In the genomic region with DNA sequence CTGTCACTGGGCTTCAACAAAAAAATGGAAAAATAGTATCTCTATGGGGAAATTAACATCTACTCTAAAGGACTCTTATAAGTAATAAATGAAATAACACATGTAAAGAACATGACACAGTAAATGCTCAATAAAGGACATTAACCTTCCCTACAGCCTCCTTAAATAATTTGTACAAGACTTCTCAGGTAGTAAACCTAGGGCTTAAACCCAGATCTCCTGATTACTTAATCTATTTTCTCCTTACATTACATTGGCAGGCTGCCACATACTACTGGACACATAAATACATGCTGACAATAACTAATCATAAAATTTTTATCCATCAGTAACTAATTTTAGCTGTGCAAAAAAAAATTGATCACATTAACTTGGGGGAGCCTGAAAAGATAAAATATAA, we compare ENCODE assay signal across 16 cellular contexts. TPM values are rescaled to one million over a fixed set of nuclear protein-coding genes. Genes with fewer than 3 reads are reported as not detected.
DNase-seq lines count a peak whose midpoint lies in the region; ATAC-seq and TF ChIP-seq lines count a peak whose summit lies in the region.
"Had no signal": no experiment of that assay in that cellular context is flagged by ENCODE, and none has a peak within 500 bp of the region (broad histone marks: within the 10 kb centered on the region; RNA-seq: fewer than 3 reads in every experiment).

No MANE protein-coding gene starts in this region.

- no peaks in the 10 kb centered on the region for H3K27me3 Mint-ChIP-seq in CD4-positive, alpha-beta T cell
- H3K27me3 Mint-ChIP-seq in stimulated activated naive B cell treated with anti-CD40 and anti-IgM and Interleukin-4, amounts not matched to agents 10 μg/mL and 1 μg/mL and 100 μg/mL, for 72 hours = no peaks in the 10 kb centered on the region

- DNase-seq in CD4-positive, alpha-beta T cell = no peak
- DNase-seq in PC-9 (no peak), epithelial cell of esophagus (ENCODE audit: low read depth) (peak; percentile 28), MM.1S (no peak)
- no peak for DNase-seq in stimulated activated naive B cell treated with anti-CD40 and anti-IgM and Interleukin-4, amounts not matched to agents 10 μg/mL and 1 μg/mL and 100 μg/mL, for 72 hours
- DNase-seq: DMS79, KG1, NCI-H146, NCI-H2029 treated with DMSO at 0.1 percent for 48 hours, NCI-H748 treated with DMSO at 0.1 percent for 48 hours had no signal

- H3K36me3 ChIP-seq in HEK293 (ENCODE audit: control insufficient read depth in 2 of 2, insufficient read depth in 1 of 2, low read length in 2 of 2) (no peaks in the 10 kb centered on the region), PC-9 (ENCODE audit: low read depth) (peaks cover 4% of the 10 kb centered on the region), MM.1S (replicated peaks; ENCODE audit: insufficient read depth, low read length) (no peaks in the 10 kb centered on the region)

- no peak overlapping the region for H3K27ac ChIP-seq in CD4-positive, alpha-beta T cell (ENCODE audit: low read depth, low read length)
- H3K27ac ChIP-seq in HEK293 (ENCODE audit: extremely low read depth, low read depth, low read length) (no peak overlapping the region), PC-9 (no peak overlapping the region; the same call in 1 of the 2 replicates), MM.1S (ENCODE audit: low read length) (no peak overlapping the region)
- H3K27ac ChIP-seq: SJSA1 had no signal

- no peak for ATAC-seq in CD4-positive, alpha-beta T cell (ENCODE audit: poor library complexity)
- no peak for ATAC-seq in GM21737 (IDR thresholded peaks at IDR 0.05; ENCODE audit: unreplicated experiment)
- no peak for ATAC-seq in stimulated activated naive B cell treated with anti-CD40 and anti-IgM and Interleukin-4, amounts not matched to agents 10 μg/mL and 1 μg/mL and 100 μg/mL, for 72 hours (replicated peaks)
- ATAC-seq: HCT116 had no signal

- peaks cover 43% of the 10 kb centered on the region for H3K36me3 Mint-ChIP-seq in CD4-positive, alpha-beta T cell (ENCODE audit: low read depth)
- peaks cover 11 to 23% of the 10 kb centered on the region in 2 donors for H3K36me3 Mint-ChIP-seq in stimulated activated naive B cell treated with anti-CD40 and anti-IgM and Interleukin-4, amounts not matched to agents 10 μg/mL and 1 μg/mL and 100 μg/mL, for 72 hours

- H3K9me2 ChIP-seq in PC-9 (ENCODE audit: insufficient read depth) (no peaks in the 10 kb centered on the region), MM.1S (replicated peaks; ENCODE audit: insufficient read depth, low read length) (no peaks in the 10 kb centered on the region)

- H3K27ac Mint-ChIP-seq in CD4-positive, alpha-beta T cell = no peak overlapping the region
- no peak overlapping the region for H3K27ac Mint-ChIP-seq in stimulated activated naive B cell treated with anti-CD40 and anti-IgM and Interleukin-4, amounts not matched to agents 10 μg/mL and 1 μg/mL and 100 μg/mL, for 72 hours
- H3K27ac Mint-ChIP-seq: T-helper 1 cell treated with Interleukin-12 subunit alpha and Interleukin-12 subunit beta and Interleukin-4 antibody, amounts not matched to agents 30 μg/mL and 1 μg/mL, for 36 hours had no signal

- H3K4me2 ChIP-seq in PC-9 (0 out of 2 replicates have a peak overlapping the region, but pooled peaks have one; percentile 1), MM.1S (ENCODE audit: low read depth, low read length) (no peak overlapping the region)

- H4K20me1 ChIP-seq in PC-9 (ENCODE audit: insufficient read depth) (peaks cover 49% of the 10 kb centered on the region), MM.1S (ENCODE audit: insufficient read depth, low read length) (no peaks in the 10 kb centered on the region; the same call in 1 of the 2 replicates)

- POLR2A ChIA-PET in CD4-positive, alpha-beta T cell (lab: Charles Lee) = interaction anchor here (0.7 kb wide), 1 partner anchor 543 kb away, joined by 3 read pairs; no protein-coding TSS in a partner anchor
- POLR2A ChIA-PET in HEK293 (lab: Yijun Ruan, JAX) (no interaction called here), PC-9 (lab: Charles Lee; ENCODE audit: unreplicated experiment) (no interaction called here)

- no peaks in the 10 kb centered on the region for H3K27me3 ChIP-seq in CD4-positive, alpha-beta T cell (ENCODE audit: control insufficient read depth, insufficient read depth, low read length)
- no peaks in the 10 kb centered on the region for H3K27me3 ChIP-seq in PC-9 (ENCODE audit: insufficient read depth, low read depth)
- H3K27me3 ChIP-seq in MM.1S (replicated peaks; ENCODE audit: insufficient read depth, low read length) = no peaks in the 10 kb centered on the region
- H3K27me3 ChIP-seq: BLaER1 treated with 17β-estradiol and CSF1 and Interleukin-3, amounts not matched to agents 10 nM and 100 nM; SJSA1 had no signal

- peaks cover 93% of the 10 kb centered on the region for H3K79me2 ChIP-seq in PC-9 (ENCODE audit: low read depth)
- H3K79me2 ChIP-seq in MM.1S (ENCODE audit: low read length) = peaks cover 88% of the 10 kb centered on the region

- no TSS peak for BruUV-seq in PC-9 (replicated peaks; lab: Mats Ljungman, UMichigan)

- H3K4me1 ChIP-seq in HEK293 (ENCODE audit: control insufficient read depth, insufficient read depth, low read length) (peaks cover 6% of the 10 kb centered on the region; the same call in 1 of the 2 replicates), PC-9 (replicated peaks; ENCODE audit: insufficient read depth) (peaks cover 20% of the 10 kb centered on the region), MM.1S (ENCODE audit: low read length) (peaks cover 6% of the 10 kb centered on the region; the same call in 1 of the 2 replicates)

- TF ChIP-seq CTCF in CD4-positive, alpha-beta T cell (IDR thresholded peaks at IDR 0.05) = no peak
- TF ChIP-seq CTCF in HEK293 (tag by site-specific recombination; IDR thresholded peaks at IDR 0.05) (no peak), PC-9 (conservative IDR thresholded peaks at IDR 0.05) (no peak), epithelial cell of esophagus (IDR thresholded peaks at IDR 0.05; ENCODE audit: insufficient read depth, low read depth, low read length, missing control alignments) (no peak), MM.1S (IDR thresholded peaks at IDR 0.05; ENCODE audit: low read length) (no peak)

- intact Hi-C loops in CD4-positive, alpha-beta T cell (cut with DNase I, micrococcal nuclease) = no loop called here
- intact Hi-C loops in PC-9 (cut with micrococcal nuclease; ENCODE audit: unreplicated experiment) = no loop called here

- H3F3A ChIP-seq in PC-9 (ENCODE audit: insufficient read depth, low read depth) = peaks cover 10% of the 10 kb centered on the region; the same call in 1 of the 2 replicates
- H3F3A ChIP-seq in MM.1S (ENCODE audit: insufficient read depth, low read length) = no peaks in the 10 kb centered on the region

- H3K4me3 Mint-ChIP-seq in CD4-positive, alpha-beta T cell = peak overlapping the region; percentile 11
- H3K4me3 Mint-ChIP-seq in stimulated activated naive B cell treated with anti-CD40 and anti-IgM and Interleukin-4, amounts not matched to agents 10 μg/mL and 1 μg/mL and 100 μg/mL, for 72 hours = no peak overlapping the region
- H3K4me3 Mint-ChIP-seq: T-helper 1 cell treated with Interleukin-12 subunit alpha and Interleukin-12 subunit beta and Interleukin-4 antibody, amounts not matched to agents 30 μg/mL and 1 μg/mL, for 36 hours had no signal

- H3K4me1 Mint-ChIP-seq in CD4-positive, alpha-beta T cell (ENCODE audit: low read depth) = peaks cover 59% of the 10 kb centered on the region
- H3K4me1 Mint-ChIP-seq in stimulated activated naive B cell treated with anti-CD40 and anti-IgM and Interleukin-4, amounts not matched to agents 10 μg/mL and 1 μg/mL and 100 μg/mL, for 72 hours = peaks cover 18 to 40% of the 10 kb centered on the region in 2 donors

- no peak overlapping the region for H3K9ac ChIP-seq in MM.1S (ENCODE audit: low read length)

- H3K9me3 ChIP-seq in CD4-positive, alpha-beta T cell (ENCODE audit: control insufficient read depth, low read length) = no peaks in the 10 kb centered on the region
- H3K9me3 ChIP-seq in HEK293 (ENCODE audit: control insufficient read depth, insufficient read depth, low read depth, low read length) (no peaks in the 10 kb centered on the region), PC-9 (ENCODE audit: insufficient read depth, low read depth) (no peaks in the 10 kb centered on the region), MM.1S (replicated peaks; ENCODE audit: insufficient read depth, low read length) (no peaks in the 10 kb centered on the region)
- H3K9me3 ChIP-seq: SJSA1 had no signal

- no peaks in the 10 kb centered on the region for H3K9me3 Mint-ChIP-seq in CD4-positive, alpha-beta T cell
- H3K9me3 Mint-ChIP-seq in stimulated activated naive B cell treated with anti-CD40 and anti-IgM and Interleukin-4, amounts not matched to agents 10 μg/mL and 1 μg/mL and 100 μg/mL, for 72 hours = no peaks in the 10 kb centered on the region
- H3K9me3 Mint-ChIP-seq: T-helper 1 cell treated with Interleukin-12 subunit alpha and Interleukin-12 subunit beta and Interleukin-4 antibody, amounts not matched to agents 30 μg/mL and 1 μg/mL, for 36 hours had no signal

- CTCF ChIA-PET in CD4-positive, alpha-beta T cell (lab: Charles Lee) = interaction anchor here (1.5 kb wide), 1 partner anchor 583 kb away, joined by 3 read pairs; no protein-coding TSS in a partner anchor
- CTCF ChIA-PET in HEK293 (lab: Yijun Ruan, JAX) (no interaction called here), PC-9 (lab: Charles Lee) (no interaction called here)

- H3K4me3 ChIP-seq in HEK293 (ENCODE audit: low read depth, low read length) = no peak overlapping the region
- no peak overlapping the region for H3K4me3 ChIP-seq in PC-9
- no peak overlapping the region for H3K4me3 ChIP-seq in epithelial cell of esophagus (ENCODE audit: low read length)
- H3K4me3 ChIP-seq in MM.1S (ENCODE audit: low read length) = no peak overlapping the region
- H3K4me3 ChIP-seq: BLaER1 treated with 17β-estradiol and CSF1 and Interleukin-3, amounts not matched to agents 10 nM and 100 nM; SJSA1 had no signal

- H2AFZ ChIP-seq in PC-9 (no peak overlapping the region), MM.1S (ENCODE audit: low read length) (no peak overlapping the region)

RNA-seq across cellular contexts. Expression of a gene that starts 4.9 kb away (rescaled TPM):
- 10 to 100 TPM; 29.4 to 31.9 TPM for total RNA-seq in CD4-positive, alpha-beta T cell
- 41.4 and 41.9 TPM in 2 replicates for total RNA-seq in PC-9 (2021)

RNA-seq across cellular contexts. Expression of a gene that starts 28.1 kb away (rescaled TPM):
- 10 to 100 TPM; 18.2 to 18.7 TPM for total RNA-seq in CD4-positive, alpha-beta T cell
- total RNA-seq in PC-9 (2021) = 6.6 and 8.0 TPM in 2 replicates

RNA-seq across cellular contexts. Expression of a gene that starts 28.4 kb away (rescaled TPM):
- 100 to 1,000 TPM in 1 of 2 experiments, 10 to 100 TPM in 1; 95.7 to 102 TPM for total RNA-seq in CD4-positive, alpha-beta T cell
- total RNA-seq in PC-9 (2021) = 109 TPM in 2 replicates
